In genomic region chr9:85858351-85858750, GRCh38 we compare ENCODE assay signal across 20 cellular contexts.
"Had no signal": no experiment of that assay in that cellular context is flagged by ENCODE, and none has a peak within 500 bp of the region (broad histone marks: within the 10 kb centered on the region; RNA-seq: fewer than 3 reads in every experiment).

No MANE protein-coding gene starts in this region.

- H3K4me1 ChIP-seq: colonic mucosa, heart left ventricle, pancreas, sigmoid colon, tibial artery had no signal

- H3K27ac ChIP-seq: colonic mucosa, gastrocnemius medialis, heart left ventricle, neutrophil, pancreas, sigmoid colon, tibial artery had no signal

- DNase-seq: activated B cell treated with CpG ODN at 0.5 μM for 24 hours; activated CD4-positive, alpha-beta memory T cell treated with anti-CD3 and anti-CD28 coated beads, Interleukin-2, amount 10 ng/mL, durations not matched to agents 7 days and 5 days; activated CD4-positive, alpha-beta T cell treated with anti-CD3 and anti-CD28 coated beads for 4 hours; activated CD8-positive, alpha-beta memory T cell treated with anti-CD3 and anti-CD28 coated beads, Interleukin-2, amount 10 ng/mL, durations not matched to agents 7 days and 5 days; activated naive CD8-positive, alpha-beta T cell treated with anti-CD3 and anti-CD28 coated beads for 36 hours; amniotic stem cell; central memory CD4-positive, alpha-beta T cell; colonic mucosa; gastrocnemius medialis; heart left ventricle; kidney glomerular epithelial cell; left ventricle myocardium superior; pancreas; sigmoid colon; stimulated activated CD4-positive, alpha-beta T cell treated with anti-CD3 and anti-CD28 coated beads, Interleukin-4, amount 100 ng/mL, for 24 hours; SW 1271; tibial artery had no signal

- H3K9me3 Mint-ChIP-seq: activated B cell treated with CpG ODN at 0.5 μM for 24 hours; natural killer cell treated with Interleukin-12 subunit alpha and Interleukin-12 subunit beta and Interleukin-15 and Interleukin-18, amount 100 ng/mL, for 72 hours; stimulated activated memory B cell treated with anti-CD40 and anti-IgM and Interleukin-4, amounts not matched to agents 10 μg/mL and 1 μg/mL and 100 μg/mL, for 72 hours had no signal

- H3K27me3 ChIP-seq: colonic mucosa, gastrocnemius medialis, heart left ventricle, neutrophil, pancreas, sigmoid colon, tibial artery had no signal

- H3K4me3 ChIP-seq: colonic mucosa, gastrocnemius medialis, heart left ventricle, pancreas, sigmoid colon, tibial artery had no signal

- H3K27me3 Mint-ChIP-seq: activated B cell treated with CpG ODN at 0.5 μM for 24 hours; activated CD4-positive, alpha-beta memory T cell treated with anti-CD3 and anti-CD28 coated beads, Interleukin-2, amount 10 ng/mL, durations not matched to agents 7 days and 5 days; activated CD8-positive, alpha-beta memory T cell treated with anti-CD3 and anti-CD28 coated beads, Interleukin-2, amount 10 ng/mL, durations not matched to agents 7 days and 5 days; activated naive CD8-positive, alpha-beta T cell treated with anti-CD3 and anti-CD28 coated beads for 36 hours; natural killer cell treated with Interleukin-12 subunit alpha and Interleukin-12 subunit beta and Interleukin-15 and Interleukin-18, amount 100 ng/mL, for 72 hours; stimulated activated memory B cell treated with anti-CD40 and anti-IgM and Interleukin-4, amounts not matched to agents 10 μg/mL and 1 μg/mL and 100 μg/mL, for 72 hours had no signal

- ATAC-seq: activated CD8-positive, alpha-beta memory T cell treated with anti-CD3 and anti-CD28 coated beads, Interleukin-2, amount 10 ng/mL, durations not matched to agents 7 days and 5 days; gastrocnemius medialis; heart left ventricle; left ventricle myocardium superior; natural killer cell treated with Interleukin-12 subunit alpha and Interleukin-12 subunit beta and Interleukin-15 and Interleukin-18, amount 100 ng/mL, for 72 hours; pancreas; stimulated activated memory B cell treated with anti-CD40 and anti-IgM and Interleukin-4, amounts not matched to agents 10 μg/mL and 1 μg/mL and 100 μg/mL, for 72 hours had no signal

- H3K27ac Mint-ChIP-seq: activated B cell treated with CpG ODN at 0.5 μM for 24 hours; activated CD4-positive, alpha-beta memory T cell treated with anti-CD3 and anti-CD28 coated beads, Interleukin-2, amount 10 ng/mL, durations not matched to agents 7 days and 5 days; activated CD8-positive, alpha-beta memory T cell treated with anti-CD3 and anti-CD28 coated beads, Interleukin-2, amount 10 ng/mL, durations not matched to agents 7 days and 5 days; activated naive CD8-positive, alpha-beta T cell treated with anti-CD3 and anti-CD28 coated beads for 36 hours; natural killer cell treated with Interleukin-12 subunit alpha and Interleukin-12 subunit beta and Interleukin-15 and Interleukin-18, amount 100 ng/mL, for 72 hours; stimulated activated memory B cell treated with anti-CD40 and anti-IgM and Interleukin-4, amounts not matched to agents 10 μg/mL and 1 μg/mL and 100 μg/mL, for 72 hours had no signal

- H3K36me3 ChIP-seq: colonic mucosa, neutrophil, pancreas, sigmoid colon had no signal

- H3K4me1 Mint-ChIP-seq: activated B cell treated with CpG ODN at 0.5 μM for 24 hours; activated CD4-positive, alpha-beta memory T cell treated with anti-CD3 and anti-CD28 coated beads, Interleukin-2, amount 10 ng/mL, durations not matched to agents 7 days and 5 days; activated CD8-positive, alpha-beta memory T cell treated with anti-CD3 and anti-CD28 coated beads, Interleukin-2, amount 10 ng/mL, durations not matched to agents 7 days and 5 days; stimulated activated memory B cell treated with anti-CD40 and anti-IgM and Interleukin-4, amounts not matched to agents 10 μg/mL and 1 μg/mL and 100 μg/mL, for 72 hours had no signal

- H3K9me3 ChIP-seq: colonic mucosa, gastrocnemius medialis, heart left ventricle, neutrophil, pancreas, sigmoid colon, tibial artery had no signal

- H3K4me3 Mint-ChIP-seq: activated B cell treated with CpG ODN at 0.5 μM for 24 hours; activated CD4-positive, alpha-beta memory T cell treated with anti-CD3 and anti-CD28 coated beads, Interleukin-2, amount 10 ng/mL, durations not matched to agents 7 days and 5 days; activated CD8-positive, alpha-beta memory T cell treated with anti-CD3 and anti-CD28 coated beads, Interleukin-2, amount 10 ng/mL, durations not matched to agents 7 days and 5 days; activated naive CD8-positive, alpha-beta T cell treated with anti-CD3 and anti-CD28 coated beads for 36 hours; natural killer cell treated with Interleukin-12 subunit alpha and Interleukin-12 subunit beta and Interleukin-15 and Interleukin-18, amount 100 ng/mL, for 72 hours; stimulated activated memory B cell treated with anti-CD40 and anti-IgM and Interleukin-4, amounts not matched to agents 10 μg/mL and 1 μg/mL and 100 μg/mL, for 72 hours had no signal
